In genomic region chr22:22877523-22878210, GRCh38 we compare ENCODE assay signal across 8 cellular contexts. TPM values are rescaled to one million over a fixed set of nuclear protein-coding genes. Genes with fewer than 3 reads are reported as not detected.
A peak's percentile ranks its signal among the peaks of the same experiment; 100 is the strongest.
DNase-seq lines count a peak whose midpoint lies in the region; ATAC-seq and TF ChIP-seq lines count a peak whose summit lies in the region.

No MANE protein-coding gene starts in this region.

- DNase-seq in A172 (ENCODE audit: low spot score), result peak; percentile 33
- DNase-seq in NCI-H82 (lab: John Stamatoyannopoulos, UW), result peak; percentile 68
- peak; percentile 39 for DNase-seq in activated CD8-positive, alpha-beta memory T cell treated with anti-CD3 and anti-CD28 coated beads, Interleukin-2, amount 50 U/mL, for 24 hours (ENCODE audit: extremely low read depth)
- no peak for DNase-seq in esophagus muscularis mucosa (ENCODE audit: extremely low spot score)
- peak; percentile 87 for DNase-seq in neural progenitor cell (ENCODE audit: low spot score)
- DNase-seq in tibial artery, result no peak

- no peak overlapping the region for H3K27ac ChIP-seq in esophagus muscularis mucosa (replicated peaks in 1 of 4)
- H3K27ac ChIP-seq in neural progenitor cell, result no peak overlapping the region
- no peak overlapping the region for H3K27ac ChIP-seq in tibial artery

- H3K4me1 Mint-ChIP-seq in neural progenitor cell, result no peaks in the 10 kb centered on the region

- H3K4me1 ChIP-seq in esophagus muscularis mucosa (no peaks in the 10 kb centered on the region), neural progenitor cell (no peaks in the 10 kb centered on the region), tibial artery (no peaks in the 10 kb centered on the region)

- no peak overlapping the region for H3K9ac ChIP-seq in neural progenitor cell

- H3K9me3 ChIP-seq in esophagus muscularis mucosa, result peaks cover 0 to 16% (median 11%) of the 10 kb centered on the region in 4 donors
- no peaks in the 10 kb centered on the region for H3K9me3 ChIP-seq in neural progenitor cell (ENCODE audit: low read depth)
- peaks cover 0 to 10% (median 5%) of the 10 kb centered on the region in 3 donors for H3K9me3 ChIP-seq in tibial artery

- peaks cover 2% of the 10 kb centered on the region for H3K9me3 Mint-ChIP-seq in neural progenitor cell

- H3K4me3 Mint-ChIP-seq in neural progenitor cell, result no peak overlapping the region

- no peaks in the 10 kb centered on the region for H3F3A ChIP-seq in neural progenitor cell (ENCODE audit: low read depth)

- intact Hi-C loops in esophagus muscularis mucosa (cut with DNase I), result no loop called here
- intact Hi-C loops in tibial artery (cut with DNase I; ENCODE audit: low total_unique reads), result no loop called here

- TF ChIP-seq CTCF in GM12875 (IDR thresholded peaks at IDR 0.05; ENCODE audit: borderline replicate concordance, insufficient read depth, low read depth, low read length) (peak; percentile 74), esophagus muscularis mucosa (IDR thresholded peaks at IDR 0.05) (peak; percentile 30 to 54 (median 42)), neural progenitor cell (IDR thresholded peaks at IDR 0.05) (peak; percentile 85), tibial artery (IDR thresholded peaks at IDR 0.05) (peak; percentile 9 to 21)

- H2AFZ ChIP-seq in neural progenitor cell (replicated peaks), result no peak overlapping the region

- H3K79me2 ChIP-seq in neural progenitor cell (ENCODE audit: low read depth), result no peaks in the 10 kb centered on the region

- H3K27ac Mint-ChIP-seq in neural progenitor cell, result no peak overlapping the region

- no peaks in the 10 kb centered on the region for H3K36me3 Mint-ChIP-seq in neural progenitor cell

- H3K4me3 ChIP-seq in GM12875 (ENCODE audit: low read depth, low read length), result no peak overlapping the region
- H3K4me3 ChIP-seq in esophagus muscularis mucosa, result no peak overlapping the region
- no peak overlapping the region for H3K4me3 ChIP-seq in neural progenitor cell
- no peak overlapping the region for H3K4me3 ChIP-seq in tibial artery

- no peaks in the 10 kb centered on the region for H4K20me1 ChIP-seq in neural progenitor cell (ENCODE audit: low read depth)

- no peak for TF ChIP-seq POLR2A in esophagus muscularis mucosa (IDR thresholded peaks at IDR 0.05; ENCODE audit: low read depth)

- peaks cover 9% of the 10 kb centered on the region for H3K27me3 Mint-ChIP-seq in neural progenitor cell (ENCODE audit: insufficient read depth, low read depth)

- no peak for TF ChIP-seq EP300 in esophagus muscularis mucosa (IDR thresholded peaks at IDR 0.05)

- ATAC-seq in GM19328 (IDR thresholded peaks at IDR 0.05; ENCODE audit: unreplicated experiment), result no peak

- WGBS in esophagus muscularis mucosa, result 18% methylated on average over 7 of the region's 7 CpGs

- H3K4me2 ChIP-seq in neural progenitor cell, result no peak overlapping the region

- H3K36me3 ChIP-seq in esophagus muscularis mucosa, result no peaks in the 10 kb centered on the region
- H3K36me3 ChIP-seq in neural progenitor cell, result no peaks in the 10 kb centered on the region
- H3K36me3 ChIP-seq in tibial artery, result no peaks in the 10 kb centered on the region

- H3K27me3 ChIP-seq in esophagus muscularis mucosa (peaks cover 0 to 47% (median 2%) of the 10 kb centered on the region in 4 donors), neural progenitor cell (peaks cover 85% of the 10 kb centered on the region), tibial artery (peaks cover 0 to 31% of the 10 kb centered on the region in 2 donors)

RNA-seq across cellular contexts. Expression of gene IGLL5, which starts 9.9 kb away (rescaled TPM):
- total RNA-seq in A172 (2014; rRNA removed; shearing (Covaris generic)), result not detected in 2 replicates
- total RNA-seq in esophagus muscularis mucosa (1 to 10 TPM in 1 of 4 donors, under 1 TPM in 2, not detected in 1; 0.39 to 1.3 (median 0.80) TPM), neural progenitor cell (ENCODE audit: low replicate concordance) (not detected in 2 replicates)

Comparison
In these comparisons a context has a peak if more than half of its experiments do, and no peak if none do; other contexts are left out.
1. DNase-seq: peak in A172 (single experiment), NCI-H82 (single experiment), activated CD8-positive, alpha-beta memory T cell treated with anti-CD3 and anti-CD28 coated beads, Interleukin-2, amount 50 U/mL, for 24 hours (single experiment) and neural progenitor cell (single experiment); none in esophagus muscularis mucosa (single experiment) and tibial artery (0 of 2).
2. CTCF ChIP-seq: peak in every context shown above with its lines; median percentile 85 in neural progenitor cell; 74 in GM12875; 42 in esophagus muscularis mucosa; 15 in tibial artery.